Comparison of ENCODE assay signal across 10 cellular contexts in the genomic region with DNA sequence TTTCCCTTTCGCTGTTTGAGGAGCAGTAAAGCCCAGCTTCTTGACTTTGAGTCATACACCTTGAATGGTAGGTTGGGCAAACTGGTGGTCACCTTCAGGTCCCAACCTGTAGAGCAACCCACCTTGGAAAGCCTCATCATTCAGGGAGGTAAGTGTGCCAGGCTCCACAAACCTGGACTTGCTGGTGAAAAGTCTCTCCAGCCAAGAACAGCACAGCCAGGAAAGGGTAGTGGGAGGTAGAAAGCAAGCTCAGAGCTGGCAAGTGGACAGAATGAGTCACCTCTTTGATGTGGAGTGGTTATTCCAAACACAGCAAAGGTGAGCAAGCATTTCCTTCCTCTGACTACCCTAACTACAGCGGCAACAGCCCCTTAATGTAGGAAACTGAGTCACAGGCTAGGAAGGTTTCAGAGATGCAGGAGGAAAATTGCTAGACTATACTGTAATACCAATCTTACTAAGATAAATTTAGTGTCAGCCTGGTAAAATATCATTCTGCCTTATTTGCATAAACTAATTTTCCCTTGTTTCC.
DNase-seq lines count a peak whose midpoint lies in the region; ATAC-seq and TF ChIP-seq lines count a peak whose summit lies in the region.
"Had no signal": no experiment of that assay in that cellular context is flagged by ENCODE, and none has a peak within 500 bp of the region (broad histone marks: within the 10 kb centered on the region; RNA-seq: fewer than 3 reads in every experiment).

No MANE protein-coding gene starts in this region.

- no peaks in the 10 kb centered on the region for H3K27me3 Mint-ChIP-seq in activated T-cell treated with anti-CD3 and anti-CD28 coated beads, Interleukin-2, amount 50 U/mL, for 4 hours (ENCODE audit: low read depth)
- H3K27me3 Mint-ChIP-seq in type B pancreatic cell, result no peaks in the 10 kb centered on the region

- no peaks in the 10 kb centered on the region for H3K9me3 Mint-ChIP-seq in activated T-cell treated with anti-CD3 and anti-CD28 coated beads, Interleukin-2, amount 50 U/mL, for 4 hours
- H3K9me3 Mint-ChIP-seq in type B pancreatic cell, result no peaks in the 10 kb centered on the region

- H3K36me3 Mint-ChIP-seq in activated T-cell treated with anti-CD3 and anti-CD28 coated beads, Interleukin-2, amount 50 U/mL, for 4 hours (ENCODE audit: insufficient read depth), result no peaks in the 10 kb centered on the region
- no peaks in the 10 kb centered on the region for H3K36me3 Mint-ChIP-seq in type B pancreatic cell

- peaks cover 64% of the 10 kb centered on the region for H3K4me1 Mint-ChIP-seq in activated T-cell treated with anti-CD3 and anti-CD28 coated beads, Interleukin-2, amount 50 U/mL, for 4 hours (ENCODE audit: low read depth)
- no peaks in the 10 kb centered on the region for H3K4me1 Mint-ChIP-seq in type B pancreatic cell (ENCODE audit: unreplicated experiment)

- peak; percentile 90 for ATAC-seq in activated T-cell treated with anti-CD3 and anti-CD28 coated beads, Interleukin-2, amount 50 U/mL, for 4 hours
- ATAC-seq in HG03354 (IDR thresholded peaks at IDR 0.05; ENCODE audit: poor library complexity, severe bottlenecking, unreplicated experiment), result no peak

- H3K4me3 Mint-ChIP-seq in activated T-cell treated with anti-CD3 and anti-CD28 coated beads, Interleukin-2, amount 50 U/mL, for 4 hours, result peak overlapping the region; percentile 6
- H3K4me3 Mint-ChIP-seq in type B pancreatic cell, result no peak overlapping the region

- no peak overlapping the region for H3K27ac Mint-ChIP-seq in type B pancreatic cell

- DNase-seq in NCI-H2029 treated with DMSO at 0.1 percent for 48 hours (lab: John Stamatoyannopoulos, UW), result peak; percentile 69
- peak; percentile 32 for DNase-seq in activated T-cell treated with anti-CD3 and anti-CD28 coated beads, Interleukin-2, amount 50 U/mL, for 4 hours
- DNase-seq in islet precursor cell, result peak; percentile 84
- DNase-seq in stimulated activated CD8-positive, alpha-beta memory T cell treated with anti-CD3 and anti-CD28 coated beads, Interleukin-12 subunit alpha, Interleukin-12 subunit beta, amount 100 ng/mL, for 4 hours (ENCODE audit: low read depth), result peak; percentile 13
- DNase-seq in cerebellar nuclear complex (lab: John Stamatoyannopoulos, UW), result no peak
- DNase-seq in type B pancreatic cell (ENCODE audit: extremely low spot score, unreplicated experiment), result no peak
- DNase-seq in effector CD4-positive, alpha-beta T cell, result no peak
- DNase-seq: kidney, NCI-H526 had no signal

- TF ChIP-seq CTCF in type B pancreatic cell (conservative IDR thresholded peaks at IDR 0.05), result no peak

Comparison
In these comparisons a context has a peak if more than half of its experiments do, and no peak if none do; other contexts are left out.
1. DNase-seq: peak in NCI-H2029 treated with DMSO at 0.1 percent for 48 hours (single experiment), activated T-cell treated with anti-CD3 and anti-CD28 coated beads, Interleukin-2, amount 50 U/mL, for 4 hours (single experiment), islet precursor cell (single experiment) and stimulated activated CD8-positive, alpha-beta memory T cell treated with anti-CD3 and anti-CD28 coated beads, Interleukin-12 subunit alpha, Interleukin-12 subunit beta, amount 100 ng/mL, for 4 hours (single experiment); none in cerebellar nuclear complex (0 of 2), type B pancreatic cell (single experiment) and effector CD4-positive, alpha-beta T cell (single experiment).